1 cellular context compared by ENCODE assay signal in the genomic region with DNA sequence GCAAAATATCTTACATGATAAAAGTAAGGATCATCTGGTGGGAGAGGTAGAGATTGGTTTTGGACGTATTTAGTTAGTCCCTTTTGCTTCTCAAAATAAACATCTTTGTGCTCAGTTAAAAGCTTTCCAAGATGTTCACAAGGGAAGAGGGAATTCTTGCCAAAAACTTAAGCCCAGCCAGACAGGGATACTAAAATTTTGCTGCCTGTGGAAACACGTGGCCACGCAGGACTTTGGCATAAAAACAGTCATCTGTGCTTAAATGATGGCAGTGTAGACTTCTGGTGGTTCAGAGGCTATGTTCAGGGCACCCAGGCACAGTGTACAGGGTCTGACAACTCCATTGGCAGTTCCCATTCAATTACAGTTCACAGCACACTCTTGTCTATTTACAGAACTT.
TF ChIP-seq lines count a peak whose summit lies in the region.

No MANE protein-coding gene starts in this region.

TF ChIP-seq in GM23338, 12 proteins besides CTCF, POLR2A, EP300 and RAD21 (continued from another document):
- TF ChIP-seq, protein P1, sequence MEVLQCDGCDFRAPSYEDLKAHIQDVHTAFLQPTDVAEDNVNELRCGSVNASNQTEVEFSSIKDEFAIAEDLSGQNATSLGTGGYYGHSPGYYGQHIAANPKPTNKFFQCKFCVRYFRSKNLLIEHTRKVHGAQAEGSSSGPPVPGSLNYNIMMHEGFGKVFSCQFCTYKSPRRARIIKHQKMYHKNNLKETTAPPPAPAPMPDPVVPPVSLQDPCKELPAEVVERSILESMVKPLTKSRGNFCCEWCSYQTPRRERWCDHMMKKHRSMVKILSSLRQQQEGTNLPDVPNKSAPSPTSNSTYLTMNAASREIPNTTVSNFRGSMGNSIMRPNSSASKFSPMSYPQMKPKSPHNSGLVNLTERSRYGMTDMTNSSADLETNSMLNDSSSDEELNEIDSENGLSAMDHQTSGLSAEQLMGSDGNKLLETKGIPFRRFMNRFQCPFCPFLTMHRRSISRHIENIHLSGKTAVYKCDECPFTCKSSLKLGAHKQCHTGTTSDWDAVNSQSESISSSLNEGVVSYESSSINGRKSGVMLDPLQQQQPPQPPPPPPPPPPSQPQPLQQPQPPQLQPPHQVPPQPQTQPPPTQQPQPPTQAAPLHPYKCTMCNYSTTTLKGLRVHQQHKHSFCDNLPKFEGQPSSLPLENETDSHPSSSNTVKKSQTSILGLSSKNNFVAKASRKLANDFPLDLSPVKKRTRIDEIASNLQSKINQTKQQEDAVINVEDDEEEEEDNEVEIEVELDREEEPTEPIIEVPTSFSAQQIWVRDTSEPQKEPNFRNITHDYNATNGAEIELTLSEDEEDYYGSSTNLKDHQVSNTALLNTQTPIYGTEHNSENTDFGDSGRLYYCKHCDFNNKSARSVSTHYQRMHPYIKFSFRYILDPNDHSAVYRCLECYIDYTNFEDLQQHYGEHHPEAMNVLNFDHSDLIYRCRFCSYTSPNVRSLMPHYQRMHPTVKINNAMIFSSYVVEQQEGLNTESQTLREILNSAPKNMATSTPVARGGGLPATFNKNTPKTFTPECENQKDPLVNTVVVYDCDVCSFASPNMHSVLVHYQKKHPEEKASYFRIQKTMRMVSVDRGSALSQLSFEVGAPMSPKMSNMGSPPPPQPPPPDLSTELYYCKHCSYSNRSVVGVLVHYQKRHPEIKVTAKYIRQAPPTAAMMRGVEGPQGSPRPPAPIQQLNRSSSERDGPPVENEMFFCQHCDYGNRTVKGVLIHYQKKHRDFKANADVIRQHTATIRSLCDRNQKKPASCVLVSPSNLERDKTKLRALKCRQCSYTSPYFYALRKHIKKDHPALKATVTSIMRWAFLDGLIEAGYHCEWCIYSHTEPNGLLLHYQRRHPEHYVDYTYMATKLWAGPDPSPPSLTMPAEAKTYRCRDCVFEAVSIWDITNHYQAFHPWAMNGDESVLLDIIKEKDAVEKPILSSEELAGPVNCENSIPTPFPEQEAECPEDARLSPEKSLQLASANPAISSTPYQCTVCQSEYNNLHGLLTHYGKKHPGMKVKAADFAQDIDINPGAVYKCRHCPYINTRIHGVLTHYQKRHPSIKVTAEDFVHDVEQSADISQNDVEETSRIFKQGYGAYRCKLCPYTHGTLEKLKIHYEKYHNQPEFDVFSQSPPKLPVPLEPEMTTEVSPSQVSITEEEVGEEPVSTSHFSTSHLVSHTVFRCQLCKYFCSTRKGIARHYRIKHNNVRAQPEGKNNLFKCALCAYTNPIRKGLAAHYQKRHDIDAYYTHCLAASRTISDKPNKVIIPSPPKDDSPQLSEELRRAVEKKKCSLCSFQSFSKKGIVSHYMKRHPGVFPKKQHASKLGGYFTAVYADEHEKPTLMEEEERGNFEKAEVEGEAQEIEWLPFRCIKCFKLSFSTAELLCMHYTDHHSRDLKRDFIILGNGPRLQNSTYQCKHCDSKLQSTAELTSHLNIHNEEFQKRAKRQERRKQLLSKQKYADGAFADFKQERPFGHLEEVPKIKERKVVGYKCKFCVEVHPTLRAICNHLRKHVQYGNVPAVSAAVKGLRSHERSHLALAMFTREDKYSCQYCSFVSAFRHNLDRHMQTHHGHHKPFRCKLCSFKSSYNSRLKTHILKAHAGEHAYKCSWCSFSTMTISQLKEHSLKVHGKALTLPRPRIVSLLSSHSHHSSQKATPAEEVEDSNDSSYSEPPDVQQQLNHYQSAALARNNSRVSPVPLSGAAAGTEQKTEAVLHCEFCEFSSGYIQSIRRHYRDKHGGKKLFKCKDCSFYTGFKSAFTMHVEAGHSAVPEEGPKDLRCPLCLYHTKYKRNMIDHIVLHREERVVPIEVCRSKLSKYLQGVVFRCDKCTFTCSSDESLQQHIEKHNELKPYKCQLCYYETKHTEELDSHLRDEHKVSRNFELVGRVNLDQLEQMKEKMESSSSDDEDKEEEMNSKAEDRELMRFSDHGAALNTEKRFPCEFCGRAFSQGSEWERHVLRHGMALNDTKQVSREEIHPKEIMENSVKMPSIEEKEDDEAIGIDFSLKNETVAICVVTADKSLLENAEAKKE (CRISPR knock-in tag; IDR thresholded peaks at IDR 0.05): no peak
- TF ChIP-seq STAT1 (IDR thresholded peaks at IDR 0.05; ENCODE audit: unreplicated experiment) (no peak), ZNF114 (CRISPR knock-in tag; IDR thresholded peaks at IDR 0.05) (no peak), EZH2phosphoT487 (IDR thresholded peaks at IDR 0.05; ENCODE audit: unreplicated experiment) (no peak), ZNF331 (CRISPR knock-in tag; IDR thresholded peaks at IDR 0.05; ENCODE audit: low read depth) (no peak)
- TF ChIP-seq, protein P2, sequence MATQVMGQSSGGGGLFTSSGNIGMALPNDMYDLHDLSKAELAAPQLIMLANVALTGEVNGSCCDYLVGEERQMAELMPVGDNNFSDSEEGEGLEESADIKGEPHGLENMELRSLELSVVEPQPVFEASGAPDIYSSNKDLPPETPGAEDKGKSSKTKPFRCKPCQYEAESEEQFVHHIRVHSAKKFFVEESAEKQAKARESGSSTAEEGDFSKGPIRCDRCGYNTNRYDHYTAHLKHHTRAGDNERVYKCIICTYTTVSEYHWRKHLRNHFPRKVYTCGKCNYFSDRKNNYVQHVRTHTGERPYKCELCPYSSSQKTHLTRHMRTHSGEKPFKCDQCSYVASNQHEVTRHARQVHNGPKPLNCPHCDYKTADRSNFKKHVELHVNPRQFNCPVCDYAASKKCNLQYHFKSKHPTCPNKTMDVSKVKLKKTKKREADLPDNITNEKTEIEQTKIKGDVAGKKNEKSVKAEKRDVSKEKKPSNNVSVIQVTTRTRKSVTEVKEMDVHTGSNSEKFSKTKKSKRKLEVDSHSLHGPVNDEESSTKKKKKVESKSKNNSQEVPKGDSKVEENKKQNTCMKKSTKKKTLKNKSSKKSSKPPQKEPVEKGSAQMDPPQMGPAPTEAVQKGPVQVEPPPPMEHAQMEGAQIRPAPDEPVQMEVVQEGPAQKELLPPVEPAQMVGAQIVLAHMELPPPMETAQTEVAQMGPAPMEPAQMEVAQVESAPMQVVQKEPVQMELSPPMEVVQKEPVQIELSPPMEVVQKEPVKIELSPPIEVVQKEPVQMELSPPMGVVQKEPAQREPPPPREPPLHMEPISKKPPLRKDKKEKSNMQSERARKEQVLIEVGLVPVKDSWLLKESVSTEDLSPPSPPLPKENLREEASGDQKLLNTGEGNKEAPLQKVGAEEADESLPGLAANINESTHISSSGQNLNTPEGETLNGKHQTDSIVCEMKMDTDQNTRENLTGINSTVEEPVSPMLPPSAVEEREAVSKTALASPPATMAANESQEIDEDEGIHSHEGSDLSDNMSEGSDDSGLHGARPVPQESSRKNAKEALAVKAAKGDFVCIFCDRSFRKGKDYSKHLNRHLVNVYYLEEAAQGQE (IDR thresholded peaks at IDR 0.05; ENCODE audit: unreplicated experiment): no peak
